8 cellular contexts compared by ENCODE assay signal in genomic region chr22:23539135-23539838, GRCh38. TPM values are rescaled to one million over a fixed set of nuclear protein-coding genes. Genes with fewer than 3 reads are reported as not detected.
DNase-seq lines count a peak whose midpoint lies in the region; TF ChIP-seq lines count a peak whose summit lies in the region.

No MANE protein-coding gene starts in this region.

- no peak overlapping the region for H3K4ac ChIP-seq in neuronal stem cell (ENCODE audit: low read length)

- H3K18ac ChIP-seq in neuronal stem cell (ENCODE audit: low read length) = no peak overlapping the region

- H3K4me2 ChIP-seq in neuronal stem cell (ENCODE audit: insufficient read depth, low read length, poor library complexity, severe bottlenecking) = no peak overlapping the region

- peak overlapping the region in 2 of 4 donors; percentile 32 to 49 for H3K4me3 ChIP-seq in Peyer's patch
- no peak overlapping the region for H3K4me3 ChIP-seq in fibroblast of pulmonary artery (replicated peaks; ENCODE audit: low read depth, low read length)
- H3K4me3 ChIP-seq in neuronal stem cell (ENCODE audit: low read length in 2 of 2) = no peak overlapping the region
- H3K4me3 ChIP-seq in stomach = no peak overlapping the region

- no peak overlapping the region for H3K23ac ChIP-seq in neuronal stem cell (ENCODE audit: low read depth, low read length, poor library complexity)

- H2BK5ac ChIP-seq in neuronal stem cell (ENCODE audit: low read length) = no peak overlapping the region

- no peak overlapping the region for H2BK12ac ChIP-seq in neuronal stem cell (ENCODE audit: low read length)

- intact Hi-C loops in stomach (cut with DNase I; ENCODE audit: low total_unique reads) = loop anchor here (10.0 kb wide), 2 partner anchors 144 to 306 kb away; no protein-coding TSS in a partner anchor

- H2BK120ac ChIP-seq in neuronal stem cell (ENCODE audit: low read depth, low read length) = no peak overlapping the region

- WGBS in neuronal stem cell (ENCODE audit: extremely low coverage in 2 of 2, insufficient read length in 2 of 2, insufficient replicate concordance in 1 of 2), 2 donors = no CpG with 5 or more reads among the region's 21 CpGs
- WGBS in stomach, 5 donors = 22 to 27% (median 25%) methylated on average over 20 to 21 of the region's 21 CpGs

- TF ChIP-seq EP300 in stomach (IDR thresholded peaks at IDR 0.05) = no peak

- H2AFZ ChIP-seq in neuronal stem cell (ENCODE audit: low read length) = peak overlapping the region; percentile 70

- TF ChIP-seq POLR2A in Peyer's patch (IDR thresholded peaks at IDR 0.05) (no peak), stomach (IDR thresholded peaks at IDR 0.05) (no peak)

- no peak overlapping the region for H4K8ac ChIP-seq in neuronal stem cell (ENCODE audit: low read depth, low read length)

- H4K91ac ChIP-seq in neuronal stem cell (ENCODE audit: low read depth, low read length, poor library complexity) = no peak overlapping the region

- H3K36me3 ChIP-seq in Peyer's patch (no peaks in the 10 kb centered on the region), neuronal stem cell (replicated peaks in 1 of 2; ENCODE audit: control insufficient read depth in 2 of 2, insufficient read depth in 2 of 2, low read length in 2 of 2) (no peaks in the 10 kb centered on the region), stomach (no peaks in the 10 kb centered on the region)

- no peak overlapping the region for H3K9ac ChIP-seq in neuronal stem cell (ENCODE audit: low read depth, low read length, poor library complexity)

- H3K4me1 ChIP-seq in Peyer's patch (peaks cover 0 to 13% (median 0%) of the 10 kb centered on the region in 4 donors), neuronal stem cell (ENCODE audit: control insufficient read depth in 2 of 2, insufficient read depth in 1 of 2, low read depth in 1 of 2, low read length in 2 of 2) (peaks cover 6 to 23% of the 10 kb centered on the region in 2 donors), stomach (peaks cover 3 to 41% (median 21%) of the 10 kb centered on the region in 4 donors)

- H2BK15ac ChIP-seq in neuronal stem cell (ENCODE audit: low read length) = no peak overlapping the region

- no peak overlapping the region for H2AK5ac ChIP-seq in neuronal stem cell (ENCODE audit: low read depth, low read length)

- TF ChIP-seq CTCF in Peyer's patch (IDR thresholded peaks at IDR 0.05) (peak; percentile 62 to 99 (median 96)), fibroblast of pulmonary artery (IDR thresholded peaks at IDR 0.05; ENCODE audit: low read length, missing control alignments) (peak; percentile 78), stomach (IDR thresholded peaks at IDR 0.05) (peak in 6 of 7 experiments; percentile 66 to 97 (median 88))

- H3K14ac ChIP-seq in neuronal stem cell (ENCODE audit: low read length) = no peak overlapping the region

- no peaks in the 10 kb centered on the region for H3K79me1 ChIP-seq in neuronal stem cell (ENCODE audit: low read depth, low read length)

- H3K27me3 ChIP-seq in Peyer's patch (no peaks in the 10 kb centered on the region), neuronal stem cell (ENCODE audit: control insufficient read depth in 3 of 3, insufficient read depth in 3 of 3, low read depth in 1 of 3, low read length in 3 of 3) (peaks cover 0 to 5% (median 0%) of the 10 kb centered on the region in 3 experiments), stomach (no peaks in the 10 kb centered on the region)

- no peaks in the 10 kb centered on the region for H3K9me3 ChIP-seq in Peyer's patch
- H3K9me3 ChIP-seq in neuronal stem cell (replicated peaks in 1 of 2; ENCODE audit: control insufficient read depth in 2 of 2, insufficient read depth in 1 of 2, low read depth in 1 of 2, low read length in 2 of 2) = no peaks in the 10 kb centered on the region
- H3K9me3 ChIP-seq in stomach = no peaks in the 10 kb centered on the region

- peak; percentile 71 for DNase-seq in activated gamma-delta T cell treated with Interleukin-2 at 50 U/mL for 16 hours
- no peak for DNase-seq in activated gamma-delta T cell (lab: John Stamatoyannopoulos, UW)
- DNase-seq in KG1 (lab: John Stamatoyannopoulos, UW) = peak; percentile 62
- peak; percentile 84 to 93 (median 86) for DNase-seq in Peyer's patch
- DNase-seq in activated T-helper 1 cell treated with Interleukin-2 at 50 U/mL for 16 hours (ENCODE audit: low read depth) = peak; percentile 49
- peak; percentile 87 for DNase-seq in fibroblast of pulmonary artery (ENCODE audit: low read depth)
- peak; percentile 62 for DNase-seq in neuronal stem cell (ENCODE audit: low spot score)
- peak; percentile 83 for DNase-seq in stomach

- peak overlapping the region in 1 of 4 donors; percentile 57 for H3K27ac ChIP-seq in Peyer's patch
- H3K27ac ChIP-seq in neuronal stem cell (replicated peaks; ENCODE audit: low read length) = no peak overlapping the region
- H3K27ac ChIP-seq in stomach = no peak overlapping the region

RNA-seq across cellular contexts. Expression of gene IGLL1, which starts 40.8 kb away (rescaled TPM):
- total RNA-seq in Peyer's patch = not detected
- polyA plus RNA-seq in neuronal stem cell (2013, experiment 1 of 2) = not detected
- not detected for polyA plus RNA-seq in neuronal stem cell (2013, experiment 2 of 2)
- total RNA-seq in stomach = under 1 TPM in 1 of 5 donors, not detected in 4; 0.55 TPM
- not detected for polyA plus RNA-seq in stomach
